ENCODE assay signal across 9 cellular contexts in the genomic region with DNA sequence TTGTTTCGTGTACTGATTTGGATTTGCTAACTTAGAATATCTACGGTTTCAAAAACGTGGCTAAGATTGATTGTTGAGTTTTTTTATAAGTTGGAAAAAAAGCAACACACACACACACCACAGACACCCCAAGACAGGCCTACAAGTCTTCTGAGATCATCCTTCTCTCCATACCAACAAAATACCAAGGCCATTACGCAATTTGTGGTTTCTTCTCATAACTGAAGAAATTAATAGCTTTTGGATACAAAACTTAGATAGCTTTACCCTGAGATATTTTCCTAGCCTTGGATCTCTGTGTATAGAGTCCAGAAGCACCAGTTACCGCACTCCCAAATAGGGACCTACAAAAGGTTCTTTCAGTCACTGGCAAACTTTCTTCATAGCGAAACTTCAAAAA.
A peak's percentile ranks its signal among the peaks of the same experiment; 100 is the strongest.
DNase-seq lines count a peak whose midpoint lies in the region; ATAC-seq lines count a peak whose summit lies in the region.
"Had no signal": no experiment of that assay in that cellular context is flagged by ENCODE, and none has a peak within 500 bp of the region (broad histone marks: within the 10 kb centered on the region; RNA-seq: fewer than 3 reads in every experiment).

No MANE protein-coding gene starts in this region.

- DNase-seq in AML-193 (lab: John Stamatoyannopoulos, UW) (peak; percentile 88 to 90), NCI-H226 (peak; percentile 98), dedifferentiated amniotic fluid mesenchymal stem cell (ENCODE audit: extremely low spot score) (peak; percentile 93), non-pigmented ciliary epithelial cell (ENCODE audit: low read depth) (peak; percentile 93), NCI-H187 treated with DMSO at 0.1 percent for 48 hours (lab: John Stamatoyannopoulos, UW) (no peak), LoVo (ENCODE audit: low spot score) (no peak), amygdala (lab: John Stamatoyannopoulos, UW) (no peak)
- DNase-seq: NCI-H526 treated with DMSO at 0.1 percent for 48 hours had no signal

- no peak for ATAC-seq in esophagus mucosa

Comparison
In these comparisons a context has a peak if more than half of its experiments do, and no peak if none do; other contexts are left out.
1. DNase-seq: peak in AML-193 (2 of 2), NCI-H226 (single experiment), dedifferentiated amniotic fluid mesenchymal stem cell (single experiment) and non-pigmented ciliary epithelial cell (single experiment); none in NCI-H187 treated with DMSO at 0.1 percent for 48 hours (single experiment), LoVo (single experiment) and amygdala (0 of 56).